In the genomic region with DNA sequence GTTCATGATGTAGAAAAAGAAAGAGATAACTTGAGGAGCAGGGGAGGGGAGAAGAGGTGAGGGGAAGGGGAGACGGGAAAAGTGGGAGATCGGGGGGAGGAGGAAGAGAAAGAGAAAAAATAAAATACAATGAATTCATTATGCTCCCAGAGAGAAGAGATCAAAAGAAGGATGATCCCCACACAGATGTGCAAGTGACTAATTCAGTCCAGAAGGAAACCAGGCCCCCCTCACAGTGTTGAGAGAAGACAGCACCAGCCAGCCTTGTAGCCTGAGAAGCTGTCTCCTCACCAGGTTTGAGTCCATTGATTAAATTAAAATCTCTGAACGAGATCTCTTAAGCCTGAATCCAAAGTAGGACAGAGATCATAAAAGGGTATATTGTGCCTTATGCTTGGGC, we compare ENCODE assay signal across 29 cellular contexts.
"Had no signal": no experiment of that assay in that cellular context is flagged by ENCODE, and none has a peak within 500 bp of the region (broad histone marks: within the 10 kb centered on the region; RNA-seq: fewer than 3 reads in every experiment).

No MANE protein-coding gene starts in this region.

- H3K27me3 Mint-ChIP-seq: stimulated activated naive B cell treated with anti-CD40 and anti-IgM and Interleukin-4, amounts not matched to agents 10 μg/mL and 1 μg/mL and 100 μg/mL, for 72 hours had no signal

- H3K9me3 Mint-ChIP-seq: neural progenitor cell had no signal

- H3K27ac Mint-ChIP-seq: immature natural killer cell; naive thymus-derived CD8-positive, alpha-beta T cell; nephron; stimulated activated naive B cell treated with anti-CD40 and anti-IgM and Interleukin-4, amounts not matched to agents 10 μg/mL and 1 μg/mL and 100 μg/mL, for 72 hours had no signal

- H3K4me1 ChIP-seq: left lung, lower lobe of right lung, parathyroid adenoma, right atrium auricular region, right lobe of liver, stomach, testis, transverse colon, upper lobe of left lung, vagina had no signal

- H3K4me3 Mint-ChIP-seq: immature natural killer cell; naive thymus-derived CD8-positive, alpha-beta T cell; nephron; neural progenitor cell; stimulated activated naive B cell treated with anti-CD40 and anti-IgM and Interleukin-4, amounts not matched to agents 10 μg/mL and 1 μg/mL and 100 μg/mL, for 72 hours had no signal

- ATAC-seq: left colon; left lung; lower lobe of right lung; naive thymus-derived CD8-positive, alpha-beta T cell; right lobe of liver; stimulated activated naive B cell treated with anti-CD40 and anti-IgM and Interleukin-4, amounts not matched to agents 10 μg/mL and 1 μg/mL and 100 μg/mL, for 72 hours; stimulated activated naive CD8-positive, alpha-beta T cell treated with anti-CD3 and anti-CD28 coated beads, Interleukin-15, Interleukin-2, amounts not matched to agents 100 U/mL and 50 U/mL, for 24 hours had no signal

- H3K4me3 ChIP-seq: left lung, lower lobe of right lung, neural progenitor cell, right atrium auricular region, right lobe of liver, skin epidermis, stomach, testis, thyroid gland, transverse colon, upper lobe of left lung, vagina had no signal

- H3K27me3 ChIP-seq: left lung, neural progenitor cell, neutrophil, right atrium auricular region, right lobe of liver, stomach, testis, thyroid gland, transverse colon, upper lobe of left lung, vagina had no signal

- H3K36me3 ChIP-seq: left lung, lower lobe of right lung, neural progenitor cell, neutrophil, right atrium auricular region, right lobe of liver, stomach, thyroid gland, transverse colon, upper lobe of left lung, vagina had no signal

- H3K36me3 Mint-ChIP-seq: immature natural killer cell; naive thymus-derived CD8-positive, alpha-beta T cell; neural progenitor cell; stimulated activated naive B cell treated with anti-CD40 and anti-IgM and Interleukin-4, amounts not matched to agents 10 μg/mL and 1 μg/mL and 100 μg/mL, for 72 hours had no signal

- H3K4me1 Mint-ChIP-seq: immature natural killer cell; naive thymus-derived CD8-positive, alpha-beta T cell; stimulated activated naive B cell treated with anti-CD40 and anti-IgM and Interleukin-4, amounts not matched to agents 10 μg/mL and 1 μg/mL and 100 μg/mL, for 72 hours had no signal

- DNase-seq: hypothalamus; immature natural killer cell; kidney; left colon; left lung; lower lobe of right lung; mammary epithelial cell; mesenchymal stem cell; naive thymus-derived CD8-positive, alpha-beta T cell; occipital lobe; right lobe of liver; stimulated activated CD4-positive, alpha-beta T cell treated with anti-CD3 and anti-CD28 coated beads, Interleukin-12 subunit alpha, Interleukin-12 subunit beta, amount 100 ng/mL, for 4 hours; stimulated activated CD4-positive, alpha-beta T cell treated with anti-CD3 and anti-CD28 coated beads, Interleukin-15, amount 100 ng/mL, for 24 hours; stimulated activated CD4-positive, alpha-beta T cell treated with anti-CD3 and anti-CD28 coated beads, Interleukin-2, amount 100 ng/mL, for 24 hours; stimulated activated CD4-positive, alpha-beta T cell treated with anti-CD3 and anti-CD28 coated beads, Interleukin-4, amount 100 ng/mL, for 1 hour; stimulated activated naive B cell treated with anti-CD40 and anti-IgM and Interleukin-4, amounts not matched to agents 10 μg/mL and 1 μg/mL and 100 μg/mL, for 72 hours; stimulated activated naive CD8-positive, alpha-beta T cell treated with anti-CD3 and anti-CD28 coated beads, Interleukin-15, Interleukin-2, amounts not matched to agents 100 U/mL and 50 U/mL, for 24 hours; stomach; testis; thyroid gland; transverse colon; upper lobe of left lung had no signal

- H3K9me3 ChIP-seq: lower lobe of right lung, neutrophil, right atrium auricular region, right lobe of liver, stomach, testis, thyroid gland, transverse colon, upper lobe of left lung, vagina had no signal

- H3K27ac ChIP-seq: left lung, lower lobe of right lung, neural progenitor cell, neutrophil, parathyroid adenoma, right atrium auricular region, right lobe of liver, skin epidermis, stomach, testis, thyroid gland, transverse colon, upper lobe of left lung, vagina had no signal
